9 cellular contexts compared by ENCODE assay signal in the genomic region with DNA sequence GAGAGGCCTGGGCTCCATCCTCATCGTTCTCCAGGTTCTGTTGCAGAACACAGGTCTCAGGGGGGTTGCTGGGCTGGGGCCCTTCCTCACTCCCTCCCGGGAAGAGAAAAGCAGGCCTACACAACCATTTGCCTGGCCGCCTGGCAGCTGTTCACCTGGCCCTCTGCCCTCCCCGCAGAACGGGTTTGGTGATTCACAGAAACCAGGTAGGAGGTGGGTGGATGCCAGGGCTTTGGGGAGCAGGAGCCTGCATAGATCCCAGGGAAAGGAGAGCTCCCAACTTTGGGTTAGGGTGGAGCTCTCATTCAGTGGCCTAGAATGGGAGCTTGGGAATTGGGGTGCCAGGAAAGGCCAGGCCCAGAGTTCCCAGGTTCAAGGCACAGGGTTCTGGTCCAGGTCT. TPM values are rescaled to one million over a fixed set of nuclear protein-coding genes. Genes with fewer than 3 reads are reported as not detected.
DNase-seq lines count a peak whose midpoint lies in the region; ATAC-seq and TF ChIP-seq lines count a peak whose summit lies in the region.
"Had no signal": no experiment of that assay in that cellular context is flagged by ENCODE, and none has a peak within 500 bp of the region (broad histone marks: within the 10 kb centered on the region; RNA-seq: fewer than 3 reads in every experiment).

No MANE protein-coding gene starts in this region.

- CTCF ChIA-PET in activated CD4-positive, alpha-beta memory T cell treated with anti-CD3 and anti-CD28 coated beads for 36 hours (lab: Charles Lee) = interaction anchor here (0.7 to 2.5 kb wide), 12 partner anchors 16 to 162 kb away, joined by 3 to 17 read pairs (median 5); a partner anchor contains a TSS

- peak; percentile 41 for DNase-seq in activated naive CD4-positive, alpha-beta T cell treated with Interleukin-2 at 50 U/mL for 16 hours
- no peak for DNase-seq in activated naive CD4-positive, alpha-beta T cell (lab: John Stamatoyannopoulos, UW)
- peak; percentile 61 for DNase-seq in activated CD4-positive, alpha-beta memory T cell treated with anti-CD3 and anti-CD28 coated beads for 36 hours
- DNase-seq in foreskin keratinocyte (peak; percentile 60 to 72), epidermal melanocyte (ENCODE audit: insufficient read length, low spot score) (no peak)

- TF ChIP-seq CTCF in foreskin keratinocyte (conservative IDR thresholded peaks at IDR 0.05) = no peak

- H3K4me1 Mint-ChIP-seq in activated CD4-positive, alpha-beta memory T cell treated with anti-CD3 and anti-CD28 coated beads for 36 hours (ENCODE audit: low read depth) = peaks cover 32% of the 10 kb centered on the region

- H3K36me3 ChIP-seq in rectal smooth muscle tissue (ENCODE audit: control insufficient read depth, insufficient read depth, low read length) = no peaks in the 10 kb centered on the region

- H3K27ac ChIP-seq in foreskin keratinocyte = peak overlapping the region; percentile 79
- H3K27ac ChIP-seq in rectal smooth muscle tissue (ENCODE audit: low read depth, low read length) = peak overlapping the region; percentile 84

- peak overlapping the region; percentile 90 for H3K27ac Mint-ChIP-seq in activated CD4-positive, alpha-beta memory T cell treated with anti-CD3 and anti-CD28 coated beads for 36 hours

- H3K27me3 Mint-ChIP-seq in activated CD4-positive, alpha-beta memory T cell treated with anti-CD3 and anti-CD28 coated beads for 36 hours = no peaks in the 10 kb centered on the region

- intact Hi-C loops in activated CD4-positive, alpha-beta memory T cell treated with anti-CD3 and anti-CD28 coated beads for 36 hours (cut with micrococcal nuclease) = loop anchor here (2.0 to 5.0 kb wide), 2 partner anchors 29 to 41 kb away; a partner anchor contains a TSS

- POLR2A ChIA-PET in activated CD4-positive, alpha-beta memory T cell treated with anti-CD3 and anti-CD28 coated beads for 36 hours (lab: Charles Lee) = interaction anchor here (0.6 to 4.3 kb wide), 19 partner anchors 11 to 228 kb away, joined by 3 to 35 read pairs (median 4); a partner anchor contains a TSS

- no peak overlapping the region for H3K9ac ChIP-seq in rectal smooth muscle tissue (ENCODE audit: low read length)

- no peaks in the 10 kb centered on the region for H3K9me3 Mint-ChIP-seq in activated CD4-positive, alpha-beta memory T cell treated with anti-CD3 and anti-CD28 coated beads for 36 hours

- H3K4me3 ChIP-seq in rectal smooth muscle tissue (ENCODE audit: low read length) = peak overlapping the region; percentile 82

- H3K36me3 Mint-ChIP-seq in activated CD4-positive, alpha-beta memory T cell treated with anti-CD3 and anti-CD28 coated beads for 36 hours = peaks cover 5% of the 10 kb centered on the region

- ATAC-seq in foreskin keratinocyte (peak; percentile 50), GM19455 (IDR thresholded peaks at IDR 0.05; ENCODE audit: unreplicated experiment) (no peak), HG03469 (IDR thresholded peaks at IDR 0.05; ENCODE audit: unreplicated experiment) (no peak)

- H3K4me1 ChIP-seq in foreskin keratinocyte (peaks cover 5% of the 10 kb centered on the region), rectal smooth muscle tissue (ENCODE audit: control insufficient read depth, insufficient read depth, low read length) (peaks cover 9% of the 10 kb centered on the region)

- no peaks in the 10 kb centered on the region for H3K27me3 ChIP-seq in foreskin keratinocyte
- no peaks in the 10 kb centered on the region for H3K27me3 ChIP-seq in rectal smooth muscle tissue (ENCODE audit: control insufficient read depth, insufficient read depth, low read length)

- peak overlapping the region; percentile 90 for H3K4me3 Mint-ChIP-seq in activated CD4-positive, alpha-beta memory T cell treated with anti-CD3 and anti-CD28 coated beads for 36 hours

RNA-seq across cellular contexts. Expression of a gene that starts 1.0 kb away (rescaled TPM):
- 10 to 100 TPM; 68.2 to 75.2 TPM for total RNA-seq in activated CD4-positive, alpha-beta memory T cell treated with anti-CD3 and anti-CD28 coated beads for 36 hours
- 29.4 TPM in 2 replicates for total RNA-seq in foreskin keratinocyte
- polyA plus RNA-seq in foreskin keratinocyte = 59.2 and 69.8 TPM in 2 replicates

RNA-seq across cellular contexts. Expression of a gene that starts 12.9 kb away (rescaled TPM):
- total RNA-seq in activated CD4-positive, alpha-beta memory T cell treated with anti-CD3 and anti-CD28 coated beads for 36 hours = 1 to 10 TPM; 1.0 to 1.2 TPM
- total RNA-seq in foreskin keratinocyte = not detected in 2 replicates
- not detected in 2 replicates for polyA plus RNA-seq in foreskin keratinocyte

RNA-seq across cellular contexts. Expression of a gene that starts 14.8 kb away (rescaled TPM):
- 100 to 1,000 TPM; 160 to 169 TPM for total RNA-seq in activated CD4-positive, alpha-beta memory T cell treated with anti-CD3 and anti-CD28 coated beads for 36 hours
- total RNA-seq in foreskin keratinocyte = 40.4 and 41.0 TPM in 2 replicates
- polyA plus RNA-seq in foreskin keratinocyte = 49.1 and 56.0 TPM in 2 replicates

RNA-seq across cellular contexts. Expression of a gene that starts 15.5 kb away (rescaled TPM):
- not detected for total RNA-seq in activated CD4-positive, alpha-beta memory T cell treated with anti-CD3 and anti-CD28 coated beads for 36 hours
- not detected in 2 replicates for total RNA-seq in foreskin keratinocyte
- not detected in 2 replicates for polyA plus RNA-seq in foreskin keratinocyte
- total RNA-seq: glomerular endothelial cell had no signal

RNA-seq across cellular contexts. Expression of a gene that starts 24.8 kb away (rescaled TPM):
- 100 to 1,000 TPM; 345 to 358 TPM for total RNA-seq in activated CD4-positive, alpha-beta memory T cell treated with anti-CD3 and anti-CD28 coated beads for 36 hours
- 68.6 and 71.0 TPM in 2 replicates for total RNA-seq in foreskin keratinocyte
- 89.8 and 92.4 TPM in 2 replicates for polyA plus RNA-seq in foreskin keratinocyte

Comparison
In these comparisons a context has a peak if more than half of its experiments do, and no peak if none do; other contexts are left out.
1. DNase-seq: peak in activated naive CD4-positive, alpha-beta T cell treated with Interleukin-2 at 50 U/mL for 16 hours (single experiment), activated CD4-positive, alpha-beta memory T cell treated with anti-CD3 and anti-CD28 coated beads for 36 hours (single experiment) and foreskin keratinocyte (2 of 2); none in activated naive CD4-positive, alpha-beta T cell (0 of 4) and epidermal melanocyte (single experiment).